Comparison of ENCODE assay signal across 8 cellular contexts in genomic region chr11:69297926-69298777, GRCh38. TPM values are rescaled to one million over a fixed set of nuclear protein-coding genes. Genes with fewer than 3 reads are reported as not detected.
A peak's percentile ranks its signal among the peaks of the same experiment; 100 is the strongest.
DNase-seq lines count a peak whose midpoint lies in the region; ATAC-seq and TF ChIP-seq lines count a peak whose summit lies in the region.

No MANE protein-coding gene starts in this region.

- H3K4me3 ChIP-seq in kidney epithelial cell (ENCODE audit: low read depth, low read length) (no peak overlapping the region), stomach (peak overlapping the region; percentile 10 to 30 (median 21))

- in situ Hi-C loops in T47D (cut with HindIII; ENCODE audit: low pct_unique_long_range_greater_than_20kb, low sequenced_read_pairs): no loop called here

- no peak for TF ChIP-seq POLR2A in stomach (IDR thresholded peaks at IDR 0.05)

- H3K36me3 ChIP-seq in kidney epithelial cell (ENCODE audit: control insufficient read depth, insufficient read depth, low read length) (no peaks in the 10 kb centered on the region), stomach (no peaks in the 10 kb centered on the region)

- H3K9me3 ChIP-seq in stomach: no peaks in the 10 kb centered on the region

- no peak for TF ChIP-seq CTCF in kidney epithelial cell (IDR thresholded peaks at IDR 0.05; ENCODE audit: insufficient read depth, low read length, poor library complexity, severe bottlenecking)
- no peak for TF ChIP-seq CTCF in stomach (IDR thresholded peaks at IDR 0.05)

- no peaks in the 10 kb centered on the region for H3K27me3 ChIP-seq in kidney epithelial cell (ENCODE audit: control insufficient read depth, insufficient read depth, low read length)
- H3K27me3 ChIP-seq in stomach: no peaks in the 10 kb centered on the region

- WGBS in stomach, 5 donors: 30 to 41% (median 34%) methylated on average over 24 to 26 of the region's 26 CpGs

- peaks cover 47 to 97% (median 62%) of the 10 kb centered on the region in 4 donors for H3K4me1 ChIP-seq in stomach

- ATAC-seq in GM18867 (IDR thresholded peaks at IDR 0.05; ENCODE audit: unreplicated experiment) (peak; percentile 39), HG03135 (IDR thresholded peaks at IDR 0.05; ENCODE audit: unreplicated experiment) (peak; percentile 32)

- DNase-seq in AG08396 (ENCODE audit: low spot score): peak; percentile 80
- DNase-seq in RKO (ENCODE audit: low spot score): peak; percentile 89
- DNase-seq in T47D (ENCODE audit: low read depth in 1 of 2, low spot score in 1 of 2): peak; percentile 54 to 77
- DNase-seq in kidney epithelial cell (ENCODE audit: low read depth): peak; percentile 90
- DNase-seq in stomach: peak; percentile 82
- DNase-seq in iPS-NIHi7 (ENCODE audit: extremely low spot score): no peak

- peak overlapping the region; percentile 78 to 95 (median 88) for H3K27ac ChIP-seq in stomach

- no peak for TF ChIP-seq EP300 in stomach (IDR thresholded peaks at IDR 0.05)

- intact Hi-C loops in stomach (cut with DNase I; ENCODE audit: low total_unique reads): no loop called here

RNA-seq across cellular contexts. Expression of gene MYEOV, which starts 4.2 kb away (rescaled TPM):
- 29.0 and 36.9 TPM in 2 replicates for total RNA-seq in kidney epithelial cell
- 10 to 100 TPM in 1 of 5 donors, 1 to 10 TPM in 1, under 1 TPM in 1, not detected in 2; 0.92 to 11.7 (median 1.9) TPM for total RNA-seq in stomach
- 10 to 100 TPM in 2 of 3 donors, 1 to 10 TPM in 1; 5.3 to 41.5 (median 16.4) TPM for polyA plus RNA-seq in stomach
